In genomic region chr18:59232309-59233016, GRCh38 we compare ENCODE assay signal across 26 cellular contexts. TPM values are rescaled to one million over a fixed set of nuclear protein-coding genes. Genes with fewer than 3 reads are reported as not detected.
A peak's percentile ranks its signal among the peaks of the same experiment; 100 is the strongest.
DNase-seq lines count a peak whose midpoint lies in the region; ATAC-seq and TF ChIP-seq lines count a peak whose summit lies in the region.
"Had no signal": no experiment of that assay in that cellular context is flagged by ENCODE, and none has a peak within 500 bp of the region (broad histone marks: within the 10 kb centered on the region; RNA-seq: fewer than 3 reads in every experiment).

No MANE protein-coding gene starts in this region.

- H3K9me3 Mint-ChIP-seq in GM23338, result no peaks in the 10 kb centered on the region; the same call in 2 of the 3 replicates

- no peak overlapping the region for H3K27ac Mint-ChIP-seq in GM23338
- H3K27ac Mint-ChIP-seq: T-helper 17 cell had no signal

- H3K9me3 ChIP-seq in HAP-1, result no peaks in the 10 kb centered on the region
- H3K9me3 ChIP-seq: gastroesophageal sphincter, MG63, right lobe of liver, testis, vagina had no signal

- H3K79me2 ChIP-seq in GM23338 (replicated peaks; ENCODE audit: insufficient read depth), result no peaks in the 10 kb centered on the region

- DNase-seq in DMS153 treated with DMSO at 0.1 percent for 48 hours (lab: John Stamatoyannopoulos, UW; ENCODE audit: unreplicated experiment) (peak; percentile 68), GM23338 (ENCODE audit: low spot score) (peak; percentile 80), NCI-H69 (lab: John Stamatoyannopoulos, UW) (peak; percentile 96), foreskin keratinocyte (peak; percentile 53 to 78), HAP-1 (ENCODE audit: low spot score in 2 of 2) (no peak), NCI-H2107 treated with DMSO at 0.1 percent for 48 hours (lab: John Stamatoyannopoulos, UW; ENCODE audit: unreplicated experiment) (no peak)
- no peak for DNase-seq in activated CD8-positive, alpha-beta memory T cell treated with anti-CD3 and anti-CD28 coated beads for 24 hours
- DNase-seq: activated CD4-positive, alpha-beta T cell treated with anti-CD3 and anti-CD28 coated beads for 4 hours; activated naive CD4-positive, alpha-beta T cell treated with Interleukin-2 at 50 U/mL for 16 hours; activated T-cell treated with anti-CD3 and anti-CD28 coated beads, Interleukin-2, amount 50 U/mL, for 48 hours; effector CD4-positive, alpha-beta T cell; hypothalamus; kidney glomerular epithelial cell; MG63; right lobe of liver; stimulated activated CD4-positive, alpha-beta T cell treated with anti-CD3 and anti-CD28 coated beads, Interleukin-4, amount 100 ng/mL, for 4 hours; stimulated activated naive CD4-positive, alpha-beta T cell; T-helper 17 cell; testis had no signal

- H2AFZ ChIP-seq in GM23338, result peak overlapping the region; percentile 97

- H3K4me3 Mint-ChIP-seq in GM23338, result no peak overlapping the region
- H3K4me3 Mint-ChIP-seq: neural crest cell, T-helper 17 cell had no signal

- no peaks in the 10 kb centered on the region for H3K9me2 ChIP-seq in GM23338 (ENCODE audit: insufficient read depth)

- peaks cover 11% of the 10 kb centered on the region; the same call in 1 of the 2 replicates for H3K27me3 ChIP-seq in GM23338 (ENCODE audit: insufficient read depth)
- H3K27me3 ChIP-seq in foreskin keratinocyte, result peaks cover 29% of the 10 kb centered on the region
- H3K27me3 ChIP-seq in HAP-1 (ENCODE audit: low read depth), result peaks cover 5% of the 10 kb centered on the region
- H3K27me3 ChIP-seq: right lobe of liver, testis, vagina had no signal

- H3K27ac ChIP-seq in GM23338 (ENCODE audit: low read depth) (no peak overlapping the region), foreskin keratinocyte (no peak overlapping the region)
- H3K27ac ChIP-seq: gastroesophageal sphincter, right lobe of liver, testis, vagina had no signal

- H3K4me3 ChIP-seq in GM23338 (no peak overlapping the region), HAP-1 (no peak overlapping the region)
- H3K4me3 ChIP-seq: gastroesophageal sphincter, lung, MG63, right lobe of liver, testis, vagina had no signal

- H3K36me3 Mint-ChIP-seq in GM23338 (ENCODE audit: low read depth), result no peaks in the 10 kb centered on the region

- TF ChIP-seq CTCF in GM23338 (conservative IDR thresholded peaks at IDR 0.05; ENCODE audit: low read depth in 2 of 2) (no peak), foreskin keratinocyte (conservative IDR thresholded peaks at IDR 0.05) (no peak)

- 0 out of 2 replicates have a peak, but pooled peaks cover 3% of the 10 kb centered on the region for H3F3A ChIP-seq in GM23338 (replicated peaks; ENCODE audit: low read depth)

- in situ Hi-C loops in HAP-1 (cut with MboI; ENCODE audit: low sequenced_read_pairs), result no loop called here

- H3K27me3 Mint-ChIP-seq in GM23338 (ENCODE audit: insufficient read depth, low read depth, poor library complexity), result no peaks in the 10 kb centered on the region

- no peaks in the 10 kb centered on the region for H3K4me1 Mint-ChIP-seq in GM23338
- H3K4me1 Mint-ChIP-seq: neural crest cell, T-helper 17 cell had no signal

- no peak overlapping the region for H3K4me2 ChIP-seq in GM23338

- ATAC-seq in GM23338, result peak; percentile 99
- peak; percentile 87 for ATAC-seq in foreskin keratinocyte
- ATAC-seq: esophagus mucosa, gastroesophageal sphincter, Panc1, T-helper 17 cell had no signal

- H3K36me3 ChIP-seq in GM23338 (ENCODE audit: insufficient read depth), result no peaks in the 10 kb centered on the region
- H3K36me3 ChIP-seq in HAP-1 (replicated peaks), result no peaks in the 10 kb centered on the region
- H3K36me3 ChIP-seq: gastroesophageal sphincter, MG63, right lobe of liver, vagina had no signal

- H3K4me1 ChIP-seq in GM23338 (ENCODE audit: insufficient read depth) (no peaks in the 10 kb centered on the region), foreskin keratinocyte (peaks cover 8% of the 10 kb centered on the region), HAP-1 (no peaks in the 10 kb centered on the region)
- H3K4me1 ChIP-seq: gastroesophageal sphincter, right lobe of liver, testis, vagina had no signal

- no peaks in the 10 kb centered on the region for H4K20me1 ChIP-seq in GM23338 (replicated peaks; ENCODE audit: insufficient read depth)

TF ChIP-seq in GM23338, 12 proteins besides CTCF, POLR2A, EP300 and RAD21 (continues in another document):
- TF ChIP-seq ZNF114 (CRISPR knock-in tag; IDR thresholded peaks at IDR 0.05) (no peak), EZH2 (IDR thresholded peaks at IDR 0.05; ENCODE audit: low read depth, unreplicated experiment) (no peak), REST (IDR thresholded peaks at IDR 0.05; ENCODE audit: unreplicated experiment) (no peak), NANOG (IDR thresholded peaks at IDR 0.05; ENCODE audit: borderline replicate concordance) (no peak), ETS1 (IDR thresholded peaks at IDR 0.05) (no peak), STAT1 (IDR thresholded peaks at IDR 0.05; ENCODE audit: unreplicated experiment) (no peak), POLR2AphosphoS5 (IDR thresholded peaks at IDR 0.05; ENCODE audit: low read depth) (no peak)

RNA-seq across cellular contexts. Expression of gene GRP, which starts 12.5 kb away (rescaled TPM):
- total RNA-seq in GM23338 (2014; rRNA removed; shearing (Covaris generic)), result not detected in 2 replicates
- polyA plus RNA-seq in GM23338 (2016; fragmentation: Nextera tagmentation; extraction: Ambion mirVana) (not detected in 2 replicates), foreskin keratinocyte (not detected in 2 replicates)
- total RNA-seq in foreskin keratinocyte, result not detected in 2 replicates
- total RNA-seq: esophagus mucosa, HT-29, neural crest cell, right lobe of liver, T-helper 17 cell, vagina had no signal

RNA-seq across cellular contexts. Expression of gene RAX, which starts 40.8 kb away (rescaled TPM):
- 0.03 and 0.08 TPM in 2 replicates for total RNA-seq in GM23338 (2014; rRNA removed; shearing (Covaris generic))
- polyA plus RNA-seq in GM23338 (2016; fragmentation: Nextera tagmentation; extraction: Ambion mirVana) (0.16 and 0.68 TPM in 2 replicates), foreskin keratinocyte (not detected in 2 replicates)
- total RNA-seq in foreskin keratinocyte, result not detected in 2 replicates
- total RNA-seq: esophagus mucosa, gastroesophageal sphincter, HT-29, lung, neural crest cell, right lobe of liver, T-helper 17 cell, testis, vagina had no signal

Comparison
In these comparisons a context has a peak if more than half of its experiments do, and no peak if none do; other contexts are left out.
1. DNase-seq: peak in DMS153 treated with DMSO at 0.1 percent for 48 hours (single experiment), GM23338 (single experiment), NCI-H69 (single experiment) and foreskin keratinocyte (2 of 2); none in HAP-1 (0 of 2), NCI-H2107 treated with DMSO at 0.1 percent for 48 hours (single experiment) and activated CD8-positive, alpha-beta memory T cell treated with anti-CD3 and anti-CD28 coated beads for 24 hours (single experiment).